Comparison of ENCODE assay signal across 30 cellular contexts in genomic region chr1:94143173-94143808, GRCh38. TPM values are rescaled to one million over a fixed set of nuclear protein-coding genes. Genes with fewer than 3 reads are reported as not detected.
DNase-seq lines count a peak whose midpoint lies in the region; ATAC-seq, FAIRE-seq and TF ChIP-seq lines count a peak whose summit lies in the region.
"Had no signal": no experiment of that assay in that cellular context is flagged by ENCODE, and none has a peak within 500 bp of the region (broad histone marks: within the 10 kb centered on the region; RNA-seq: fewer than 3 reads in every experiment).

No MANE protein-coding gene starts in this region.

- H3K4me3 ChIP-seq in right cardiac atrium (ENCODE audit: low read length) (no peak overlapping the region), astrocyte of the cerebellum (ENCODE audit: low read depth, low read length) (no peak overlapping the region)
- H3K4me3 ChIP-seq: BLaER1, right atrium auricular region, SK-N-MC, stomach, transverse colon had no signal

- H3K4me1 ChIP-seq in right cardiac atrium (ENCODE audit: control insufficient read depth, insufficient read depth, low read length): peaks cover 2% of the 10 kb centered on the region
- H3K4me1 ChIP-seq: BLaER1, transverse colon had no signal

- ATAC-seq in right cardiac atrium: peak in 1 of 2 donors; percentile 16
- ATAC-seq in left cardiac atrium: no peak
- ATAC-seq in HG03442 (IDR thresholded peaks at IDR 0.05; ENCODE audit: unreplicated experiment): no peak
- no peak for ATAC-seq in GM21526 (IDR thresholded peaks at IDR 0.05; ENCODE audit: low FRiP score, unreplicated experiment)
- ATAC-seq: activated CD8-positive, alpha-beta memory T cell treated with anti-CD3 and anti-CD28 coated beads, Interleukin-2, amount 10 ng/mL, durations not matched to agents 7 days and 5 days; esophagus mucosa had no signal

- intact Hi-C loops in right cardiac atrium (cut with DNase I): no loop called here
- intact Hi-C loops in left cardiac atrium (cut with DNase I): no loop called here

- no peaks in the 10 kb centered on the region for H3K9me3 ChIP-seq in right cardiac atrium (ENCODE audit: control insufficient read depth, low read length)
- H3K9me3 ChIP-seq: BLaER1, right atrium auricular region, stomach, transverse colon had no signal

- peak overlapping the region; percentile 37 for H3K27ac ChIP-seq in right cardiac atrium (ENCODE audit: low read length)
- H3K27ac ChIP-seq: BLaER1, SK-N-MC, stomach, transverse colon, WERI-Rb-1 had no signal

- FAIRE-seq in HTR-8/SVneo (lab: Jason Lieb, UNC): no peak

- DNase-seq in right cardiac atrium (no peak), left cardiac atrium (no peak), astrocyte of the cerebellum (ENCODE audit: low read depth) (peak; percentile 8), iris pigment epithelial cell (ENCODE audit: low read depth) (peak; percentile 44), HTR-8/SVneo (ENCODE audit: insufficient read length, low spot score) (no peak), OCI-M2 (lab: John Stamatoyannopoulos, UW; ENCODE audit: unreplicated experiment) (no peak)
- DNase-seq: activated CD4-positive, alpha-beta T cell treated with anti-CD3 and anti-CD28 coated beads, Interleukin-2, amount 10 ng/mL, durations not matched to agents 7 days and 5 days; activated CD8-positive, alpha-beta memory T cell treated with anti-CD3 and anti-CD28 coated beads, Interleukin-2, amount 10 ng/mL, durations not matched to agents 7 days and 5 days; activated naive CD4-positive, alpha-beta T cell treated with anti-CD3 and anti-CD28 coated beads, Interleukin-2, amount 50 U/mL, for 16 hours; anterior cingulate cortex; Calu3; effector memory CD4-positive, alpha-beta T cell; H9; NCI-H2081; NCI-H446 treated with DMSO at 0.1 percent for 48 hours; NK-92 treated with Interleukin-12 subunit alpha and Interleukin-12 subunit beta, amount 100 ng/mL, for 24 hours; nucleus accumbens; RPMI8226; stomach; transverse colon had no signal

- H3K27me3 ChIP-seq in right cardiac atrium (ENCODE audit: control insufficient read depth, insufficient read depth): no peaks in the 10 kb centered on the region
- H3K27me3 ChIP-seq: BLaER1, right atrium auricular region, stomach, transverse colon had no signal

- TF ChIP-seq CTCF in astrocyte of the cerebellum (IDR thresholded peaks at IDR 0.05; ENCODE audit: low read depth, low read length, missing control alignments): no peak

- in situ Hi-C loops in astrocyte of the cerebellum (cut with HindIII; ENCODE audit: low sequenced_read_pairs): no loop called here

- WGBS in right cardiac atrium: 58% methylated on average over 2 of the region's 2 CpGs

RNA-seq across cellular contexts. Expression of gene ABCA4, which starts 22.3 kb away (rescaled TPM):
- total RNA-seq in right cardiac atrium: under 1 TPM in 2 of 4 donors, not detected in 2; 0.06 to 0.19 TPM
- polyA plus RNA-seq in right cardiac atrium: 0.09 TPM
- under 1 TPM; 0.21 TPM for total RNA-seq in left cardiac atrium
- total RNA-seq: activated CD4-positive, alpha-beta T cell treated with anti-CD3 and anti-CD28 coated beads, Interleukin-2, amount 10 ng/mL, durations not matched to agents 7 days and 5 days; activated CD8-positive, alpha-beta memory T cell treated with anti-CD3 and anti-CD28 coated beads, Interleukin-2, amount 10 ng/mL, durations not matched to agents 7 days and 5 days; activated T-helper 1 cell treated with anti-CD3 and anti-CD28 coated beads, Interleukin-12 subunit alpha, Interleukin-12 subunit beta, Interleukin-2, Interleukin-4 antibody, amounts not matched to agents 30 ng/mL and 10 ng/mL and 1 ng/mL, durations not matched to agents 14 hours and 24 hours and 36 hours; H9; kidney epithelial cell; T-helper 2 cell treated with Interferon-gamma antibody and Interleukin-4, amounts not matched to agents 100 ng/mL and 5 ng/mL, for 36 hours had no signal

Comparison
In these comparisons a context has a peak if more than half of its experiments do, and no peak if none do; other contexts are left out.
1. DNase-seq: peak in astrocyte of the cerebellum (single experiment) and iris pigment epithelial cell (single experiment); none in right cardiac atrium (0 of 3), left cardiac atrium (single experiment), HTR-8/SVneo (single experiment) and OCI-M2 (single experiment).